ENCODE assay signal across 19 cellular contexts in the genomic region with DNA sequence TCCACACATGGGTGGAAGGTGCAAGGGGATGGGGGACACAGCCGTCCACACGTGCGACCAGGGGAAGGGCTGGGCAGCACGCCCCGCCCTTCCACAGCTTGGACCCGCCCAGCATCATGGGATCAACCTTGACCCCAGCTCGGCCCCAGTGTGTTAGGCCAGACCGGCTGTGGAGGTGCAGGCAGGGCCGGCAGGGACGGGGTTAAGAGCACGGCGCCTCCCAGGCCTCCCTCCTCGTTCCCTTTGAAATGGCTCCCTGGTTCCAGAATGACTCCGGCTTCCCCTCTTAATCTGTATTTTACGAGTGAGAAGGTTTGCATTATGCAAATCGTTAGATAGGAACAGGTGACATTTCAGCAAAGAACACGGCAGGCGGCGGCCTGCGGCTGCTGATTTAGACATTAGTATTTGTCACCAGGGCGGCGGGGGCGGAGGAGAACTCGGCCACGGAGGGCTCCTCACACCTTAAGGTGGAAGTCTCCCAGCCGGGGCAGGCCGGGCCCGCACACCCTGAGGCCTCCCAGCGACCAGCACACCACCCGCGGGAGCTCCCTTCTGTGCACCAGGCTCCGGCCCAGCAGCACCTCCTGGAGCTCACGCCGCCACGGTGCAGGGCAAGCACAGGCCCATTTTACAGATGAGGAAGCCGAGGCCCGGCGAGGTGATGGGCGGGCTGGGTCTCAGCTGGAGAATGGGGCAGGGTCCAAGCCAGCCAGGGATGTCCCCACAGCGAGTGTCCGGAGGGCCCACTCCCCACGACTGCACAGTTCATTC.
DNase-seq lines count a peak whose midpoint lies in the region; ATAC-seq, FAIRE-seq and TF ChIP-seq lines count a peak whose summit lies in the region.
"Had no signal": no experiment of that assay in that cellular context is flagged by ENCODE, and none has a peak within 500 bp of the region (broad histone marks: within the 10 kb centered on the region; RNA-seq: fewer than 3 reads in every experiment).

No MANE protein-coding gene starts in this region.

- H3K14ac ChIP-seq in neuronal stem cell (ENCODE audit: low read length) = peak overlapping the region; percentile 82

- H3K9me2 ChIP-seq in DOHH2 (replicated peaks; ENCODE audit: control insufficient read depth, low read length) (no peaks in the 10 kb centered on the region), GM23248 (ENCODE audit: insufficient read depth) (no peaks in the 10 kb centered on the region)

- H3K4me1 ChIP-seq in DOHH2 (ENCODE audit: control insufficient read depth, low read length) (peaks cover 7% of the 10 kb centered on the region; the same call in 1 of the 2 replicates), GM23248 (ENCODE audit: insufficient read depth) (no peaks in the 10 kb centered on the region), K562 (replicated peaks in 1 of 2; ENCODE audit: control insufficient read depth in 2 of 2, insufficient read depth in 2 of 2, low read length in 2 of 2) (peaks cover 7 to 84% of the 10 kb centered on the region in 2 experiments; a peak in 4 of 5 replicates), neuronal stem cell (ENCODE audit: control insufficient read depth in 2 of 2, insufficient read depth in 1 of 2, low read depth in 1 of 2, low read length in 2 of 2) (peaks cover 0 to 11% of the 10 kb centered on the region in 2 donors)

- no peak overlapping the region for H3K4me3 ChIP-seq in DOHH2 (ENCODE audit: low read length)
- H3K4me3 ChIP-seq in GM23248 = no peak overlapping the region
- H3K4me3 ChIP-seq in K562 = no peak overlapping the region
- H3K4me3 ChIP-seq in neuronal stem cell (ENCODE audit: low read length in 2 of 2) = no peak overlapping the region
- H3K4me3 ChIP-seq: BLaER1, SK-N-MC, tibial artery had no signal

- H2BK120ac ChIP-seq in neuronal stem cell (ENCODE audit: low read depth, low read length) = no peak overlapping the region

- TF ChIP-seq RAD21 in K562 (CRISPR knock-in tag; conservative IDR thresholded peaks at IDR 0.05 in 1 of 2, IDR thresholded peaks at IDR 0.05 in 1 of 2) = no peak

- ATAC-seq in K562 (peak; percentile 59), GM21423 (IDR thresholded peaks at IDR 0.05; ENCODE audit: unreplicated experiment) (no peak)

- H3K27ac ChIP-seq in DOHH2 (ENCODE audit: low read depth, low read length) (no peak overlapping the region), GM23248 (no peak overlapping the region), K562 (ENCODE audit: extremely low read depth, low read depth, low read length) (no peak overlapping the region), neuronal stem cell (replicated peaks; ENCODE audit: low read length) (no peak overlapping the region)
- H3K27ac ChIP-seq: BLaER1, SK-N-MC, tibial artery had no signal

- no peak overlapping the region for H3K27ac Mint-ChIP-seq in activated CD4-positive, alpha-beta memory T cell treated with anti-CD3 and anti-CD28 coated beads, Interleukin-2, amount 10 ng/mL, durations not matched to agents 7 days and 5 days
- H3K27ac Mint-ChIP-seq: activated CD4-positive, alpha-beta memory T cell treated with anti-CD3 and anti-CD28 coated beads for 36 hours had no signal

- no peaks in the 10 kb centered on the region for H3K27me3 Mint-ChIP-seq in activated CD4-positive, alpha-beta memory T cell treated with anti-CD3 and anti-CD28 coated beads, Interleukin-2, amount 10 ng/mL, durations not matched to agents 7 days and 5 days

- no peak overlapping the region for H2BK15ac ChIP-seq in neuronal stem cell (ENCODE audit: low read length)

- no peak for TF ChIP-seq EP300 in K562 (IDR thresholded peaks at IDR 0.05; ENCODE audit: low read length)

- in situ Hi-C loops in GM23248 (cut with MboI) (no loop called here), K562 (cut with MboI) (no loop called here)

- H3K27me3 ChIP-seq in DOHH2 (ENCODE audit: control insufficient read depth, low read length) (no peaks in the 10 kb centered on the region), GM23248 (replicated peaks; ENCODE audit: insufficient read depth) (peaks cover 21% of the 10 kb centered on the region; the same call in 1 of the 2 replicates), K562 (ENCODE audit: control insufficient read depth in 2 of 2, insufficient read depth in 2 of 2, low read length in 2 of 2) (peaks cover 2 to 8% of the 10 kb centered on the region in 2 experiments; a peak in 4 of 5 replicates), neuronal stem cell (ENCODE audit: control insufficient read depth in 3 of 3, insufficient read depth in 3 of 3, low read depth in 1 of 3, low read length in 3 of 3) (peaks cover 0 to 36% (median 0%) of the 10 kb centered on the region in 3 experiments)

- TF ChIP-seq CTCF in DOHH2 (IDR thresholded peaks at IDR 0.05; ENCODE audit: low read depth, low read length, poor library complexity, severe bottlenecking) (no peak), K562 (IDR thresholded peaks at IDR 0.05 in 2 of 3, conservative IDR thresholded peaks at IDR 0.05 in 1 of 3; ENCODE audit: insufficient read depth in 2 of 3, low read depth in 1 of 3, low read length in 3 of 3) (peak; percentile 23 to 41 (median 30); a peak in 4 of 6 replicates)

- peak overlapping the region; percentile 80 for H3K23ac ChIP-seq in neuronal stem cell (ENCODE audit: low read depth, low read length, poor library complexity)

- H3K4me1 Mint-ChIP-seq in activated CD4-positive, alpha-beta memory T cell treated with anti-CD3 and anti-CD28 coated beads, Interleukin-2, amount 10 ng/mL, durations not matched to agents 7 days and 5 days = peaks cover 3% of the 10 kb centered on the region

- no peak overlapping the region for H4K8ac ChIP-seq in neuronal stem cell (ENCODE audit: low read depth, low read length)

- peak overlapping the region; percentile 63 for H2AK5ac ChIP-seq in neuronal stem cell (ENCODE audit: low read depth, low read length)

- no peak overlapping the region for H4K91ac ChIP-seq in neuronal stem cell (ENCODE audit: low read depth, low read length, poor library complexity)

- no peaks in the 10 kb centered on the region for H3K9me3 ChIP-seq in DOHH2 (ENCODE audit: control insufficient read depth, insufficient read depth, low read length)
- no peaks in the 10 kb centered on the region for H3K9me3 ChIP-seq in GM23248 (ENCODE audit: low read depth)
- 0 out of 2 replicates have a peak, but pooled peaks cover 3% of the 10 kb centered on the region for H3K9me3 ChIP-seq in K562 (replicated peaks; ENCODE audit: control insufficient read depth, insufficient read depth, low read depth, low read length)
- H3K9me3 ChIP-seq in neuronal stem cell (replicated peaks in 1 of 2; ENCODE audit: control insufficient read depth in 2 of 2, insufficient read depth in 1 of 2, low read depth in 1 of 2, low read length in 2 of 2) = no peaks in the 10 kb centered on the region
- H3K9me3 ChIP-seq: BLaER1, tibial artery had no signal

- no peaks in the 10 kb centered on the region for H3K9me3 Mint-ChIP-seq in activated CD4-positive, alpha-beta memory T cell treated with anti-CD3 and anti-CD28 coated beads, Interleukin-2, amount 10 ng/mL, durations not matched to agents 7 days and 5 days
- H3K9me3 Mint-ChIP-seq: activated CD4-positive, alpha-beta memory T cell treated with anti-CD3 and anti-CD28 coated beads for 36 hours; neural crest cell had no signal

- no peaks in the 10 kb centered on the region for H3K36me3 Mint-ChIP-seq in activated CD4-positive, alpha-beta memory T cell treated with anti-CD3 and anti-CD28 coated beads, Interleukin-2, amount 10 ng/mL, durations not matched to agents 7 days and 5 days (ENCODE audit: low read depth)
- H3K36me3 Mint-ChIP-seq: activated CD4-positive, alpha-beta memory T cell treated with anti-CD3 and anti-CD28 coated beads for 36 hours had no signal

- peak overlapping the region; percentile 44 for H3K18ac ChIP-seq in neuronal stem cell (ENCODE audit: low read length)

- H3K4me2 ChIP-seq in DOHH2 (ENCODE audit: low read length) (peak overlapping the region; percentile 2; the same call in 1 of the 2 replicates), GM23248 (ENCODE audit: unreplicated experiment) (no peak overlapping the region), K562 (ENCODE audit: insufficient read depth, low read length) (peak overlapping the region; percentile 34; the same call in 1 of the 2 replicates), neuronal stem cell (ENCODE audit: insufficient read depth, low read length, poor library complexity, severe bottlenecking) (no peak overlapping the region)
- H3K4me2 ChIP-seq: BLaER1 had no signal

- H2AFZ ChIP-seq in GM23248 (no peak overlapping the region), K562 (ENCODE audit: low read depth, low read length) (peak overlapping the region; percentile 38), neuronal stem cell (ENCODE audit: low read length) (no peak overlapping the region)

- H3K4ac ChIP-seq in neuronal stem cell (ENCODE audit: low read length) = no peak overlapping the region

- H3K4me3 Mint-ChIP-seq in activated CD4-positive, alpha-beta memory T cell treated with anti-CD3 and anti-CD28 coated beads, Interleukin-2, amount 10 ng/mL, durations not matched to agents 7 days and 5 days = no peak overlapping the region
- H3K4me3 Mint-ChIP-seq: activated CD4-positive, alpha-beta memory T cell treated with anti-CD3 and anti-CD28 coated beads for 36 hours; neural crest cell had no signal

- no peak overlapping the region for H2BK5ac ChIP-seq in neuronal stem cell (ENCODE audit: low read length)

- H3K79me2 ChIP-seq in DOHH2 (ENCODE audit: control insufficient read depth, low read length) (no peaks in the 10 kb centered on the region), GM23248 (ENCODE audit: insufficient read depth) (no peaks in the 10 kb centered on the region), K562 (ENCODE audit: control insufficient read depth, insufficient read depth, low read length) (no peaks in the 10 kb centered on the region)

- peaks cover 4% of the 10 kb centered on the region for H3K79me1 ChIP-seq in neuronal stem cell (ENCODE audit: low read depth, low read length)

- H3K9me1 ChIP-seq in K562 (ENCODE audit: control insufficient read depth, insufficient read depth, low read length) = peaks cover 2% of the 10 kb centered on the region

- H3K36me3 ChIP-seq in DOHH2 (ENCODE audit: control insufficient read depth, low read length) = no peaks in the 10 kb centered on the region
- no peaks in the 10 kb centered on the region for H3K36me3 ChIP-seq in GM23248 (ENCODE audit: low read depth)
- no peaks in the 10 kb centered on the region for H3K36me3 ChIP-seq in K562 (ENCODE audit: control insufficient read depth, insufficient read depth, low read length)
- no peaks in the 10 kb centered on the region for H3K36me3 ChIP-seq in neuronal stem cell (replicated peaks in 1 of 2; ENCODE audit: control insufficient read depth in 2 of 2, insufficient read depth in 2 of 2, low read length in 2 of 2)
- H3K36me3 ChIP-seq: BLaER1, tibial artery had no signal

- H3F3A ChIP-seq in DOHH2 (ENCODE audit: control insufficient read depth, insufficient read depth) (no peaks in the 10 kb centered on the region), GM23248 (ENCODE audit: insufficient read depth) (no peaks in the 10 kb centered on the region)

- CTCF ChIA-PET in K562 (lab: Yijun Ruan, JAX; ENCODE audit: low intra/inter-chr PET ratio) = no interaction called here
- CTCF ChIA-PET in activated CD4-positive, alpha-beta memory T cell treated with anti-CD3 and anti-CD28 coated beads, Interleukin-2, amount 10 ng/mL, durations not matched to agents 7 days and 5 days (lab: Charles Lee) = no interaction called here

- TF ChIP-seq POLR2A in K562 (conservative IDR thresholded peaks at IDR 0.05) = no peak

- H4K20me1 ChIP-seq in DOHH2 (ENCODE audit: control insufficient read depth, insufficient read depth, low read depth, low read length) = no peaks in the 10 kb centered on the region; the same call in 1 of the 2 replicates
- no peaks in the 10 kb centered on the region for H4K20me1 ChIP-seq in GM23248 (ENCODE audit: insufficient read depth)
- peaks cover 16% of the 10 kb centered on the region; the same call in 1 of the 2 replicates for H4K20me1 ChIP-seq in K562 (replicated peaks; ENCODE audit: control insufficient read depth, insufficient read depth, low read length)
- H4K20me1 ChIP-seq: BLaER1 had no signal

- POLR2A ChIA-PET in K562 (lab: Yijun Ruan, JAX) = no interaction called here
- POLR2A ChIA-PET in activated CD4-positive, alpha-beta memory T cell treated with anti-CD3 and anti-CD28 coated beads, Interleukin-2, amount 10 ng/mL, durations not matched to agents 7 days and 5 days (lab: Charles Lee) = interaction anchor here (1.1 kb wide), 1 partner anchor 144 kb away, joined by 3 read pairs; a partner anchor contains a TSS

- H2BK12ac ChIP-seq in neuronal stem cell (ENCODE audit: low read length) = no peak overlapping the region

- intact Hi-C loops in K562 (cut with micrococcal nuclease) = no loop called here

- FAIRE-seq in K562 (lab: Jason Lieb, UNC) (no peak), frontal cortex (lab: Jason Lieb, UNC) (no peak)
- FAIRE-seq: endometrium, GM12891 had no signal

- H3K9ac ChIP-seq in GM23248 (no peak overlapping the region), K562 (ENCODE audit: insufficient read depth in 1 of 2, low read depth in 2 of 2, low read length in 2 of 2) (peak overlapping the region in 1 of 2 experiments; percentile 22; a peak in 1 of 4 replicates), neuronal stem cell (ENCODE audit: low read depth, low read length, poor library complexity) (no peak overlapping the region)
- H3K9ac ChIP-seq: BLaER1 had no signal

- BruUV-seq in K562 (replicated peaks; lab: Mats Ljungman, UMichigan) = no TSS peak

- WGBS in GM23248 (ENCODE audit: low coverage in 1 of 2, low lambda C conversion rate in 2 of 2, missing lambda C conversion rate in 2 of 2), 2 experiments = 22 to 24% methylated on average over 31 to 42 of the region's 42 CpGs
- 13% methylated on average over 33 of the region's 42 CpGs for WGBS in K562 (ENCODE audit: insufficient coverage, low coverage, missing lambda C conversion rate)
- no CpG with 5 or more reads among the region's 42 CpGs for WGBS in neuronal stem cell (ENCODE audit: extremely low coverage in 2 of 2, insufficient read length in 2 of 2, insufficient replicate concordance in 1 of 2), 2 donors

- DNase-seq in GM23248 (peak; percentile 36), K562 (ENCODE audit: extremely low read depth in 1 of 4, low spot score in 3 of 4) (peak; percentile 42 to 49 (median 46)), neuronal stem cell (ENCODE audit: low spot score) (no peak), frontal cortex (ENCODE audit: low spot score in 2 of 2) (no peak), mucosa of gallbladder (ENCODE audit: low spot score) (no peak)
- no peak for DNase-seq in activated CD4-positive, alpha-beta memory T cell treated with anti-CD3 and anti-CD28 coated beads, Interleukin-2, amount 10 ng/mL, durations not matched to agents 7 days and 5 days
- DNase-seq: activated CD4-positive, alpha-beta memory T cell treated with anti-CD3 and anti-CD28 coated beads for 36 hours; DMS79; NCI-H1417 treated with DMSO at 0.1 percent for 48 hours; NCI-H226; stimulated activated CD4-positive, alpha-beta T cell treated with anti-CD3 and anti-CD28 coated beads, Interleukin-2, amount 100 ng/mL, for 48 hours had no signal

Comparison
In these comparisons a context has a peak if more than half of its experiments do, and no peak if none do; other contexts are left out.
1. H3K4me2 ChIP-seq: peak in DOHH2 (single experiment) and K562 (single experiment); none in GM23248 (single experiment) and neuronal stem cell (single experiment).
2. DNase-seq: peak in GM23248 (single experiment) and K562 (4 of 4); none in neuronal stem cell (single experiment), frontal cortex (0 of 2), mucosa of gallbladder (single experiment) and activated CD4-positive, alpha-beta memory T cell treated with anti-CD3 and anti-CD28 coated beads, Interleukin-2, amount 10 ng/mL, durations not matched to agents 7 days and 5 days (single experiment).